Comparison of ENCODE assay signal across 9 cellular contexts in the genomic region with DNA sequence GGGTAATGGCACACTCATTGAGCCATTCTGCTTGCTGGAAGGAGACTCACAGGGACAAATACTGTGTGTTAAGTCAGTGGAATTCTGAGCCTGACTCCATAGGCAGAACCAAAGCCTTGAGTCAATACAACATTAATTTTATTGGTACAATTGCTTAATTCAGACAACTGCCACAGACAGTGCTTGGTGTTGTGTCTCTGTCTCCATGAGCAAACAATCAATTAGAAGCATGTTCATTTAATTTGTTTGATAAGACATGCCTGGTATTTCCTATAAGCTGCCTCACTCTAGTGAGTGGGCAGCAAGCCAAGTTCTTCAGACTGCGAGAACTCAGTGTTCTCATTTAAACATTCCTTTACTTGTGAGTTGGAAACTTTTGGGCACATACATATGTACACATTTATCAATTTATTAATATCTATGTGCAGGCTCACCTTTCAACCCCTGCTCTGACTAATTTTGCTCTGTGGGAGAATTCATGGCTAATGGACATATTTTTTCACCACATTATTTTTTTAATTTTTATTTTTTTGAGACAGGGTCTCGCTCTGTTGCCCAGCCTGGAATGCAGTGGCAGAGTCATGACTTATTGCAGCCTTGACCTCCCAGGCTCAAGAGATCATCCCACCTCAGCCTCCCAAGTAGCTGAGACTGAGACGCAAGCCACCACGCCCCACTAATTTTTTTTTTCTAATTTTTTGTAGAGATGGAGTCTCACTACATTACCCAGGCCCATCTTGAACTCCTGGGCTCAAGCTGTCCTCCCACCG. TPM values are rescaled to one million over a fixed set of nuclear protein-coding genes. Genes with fewer than 3 reads are reported as not detected.
A peak's percentile ranks its signal among the peaks of the same experiment; 100 is the strongest.
DNase-seq lines count a peak whose midpoint lies in the region; ATAC-seq and TF ChIP-seq lines count a peak whose summit lies in the region.
"Had no signal": no experiment of that assay in that cellular context is flagged by ENCODE, and none has a peak within 500 bp of the region (broad histone marks: within the 10 kb centered on the region; RNA-seq: fewer than 3 reads in every experiment).

No MANE protein-coding gene starts in this region.

- H3K36me3 ChIP-seq in testis (ENCODE audit: low read depth, missing control alignments), result no peaks in the 10 kb centered on the region
- H3K36me3 ChIP-seq: pancreas had no signal

- no peak overlapping the region for H3K4me3 ChIP-seq in testis
- H3K4me3 ChIP-seq: pancreas had no signal

- no peak for ATAC-seq in GM18511 (IDR thresholded peaks at IDR 0.05; ENCODE audit: unreplicated experiment)
- no peak for ATAC-seq in GM19351 (IDR thresholded peaks at IDR 0.05; ENCODE audit: unreplicated experiment)
- ATAC-seq: pancreas had no signal

- intact Hi-C loops in testis (cut with DNase I; ENCODE audit: low total_unique reads), result no loop called here

- DNase-seq in NCI-H146 (lab: John Stamatoyannopoulos, UW) (peak; percentile 54), NCI-H146 treated with DMSO at 0.1 percent for 48 hours (lab: John Stamatoyannopoulos, UW; ENCODE audit: unreplicated experiment) (no peak), amniotic epithelial cell (ENCODE audit: low read depth) (peak; percentile 76), hepatic stellate cell (ENCODE audit: low spot score) (peak; percentile 25), testis (peak; percentile 61), SHP77 treated with DMSO at 0.1 percent for 48 hours (lab: John Stamatoyannopoulos, UW) (no peak)

- WGBS in testis, 2 donors, result 35 to 57% methylated on average over 5 of the region's 5 CpGs

- H3K4me1 ChIP-seq in testis, result peaks cover 17% of the 10 kb centered on the region

- no peak for TF ChIP-seq CTCF in testis (IDR thresholded peaks at IDR 0.05)

- no peak for TF ChIP-seq POLR2A in testis (IDR thresholded peaks at IDR 0.05)

- H3K9me3 ChIP-seq in testis, result no peaks in the 10 kb centered on the region
- H3K9me3 ChIP-seq: pancreas had no signal

- peak overlapping the region in 1 of 2 donors; percentile 48 for H3K27ac ChIP-seq in testis

- no peaks in the 10 kb centered on the region for H3K27me3 ChIP-seq in testis
- H3K27me3 ChIP-seq: pancreas had no signal

RNA-seq across cellular contexts. Expression of gene SRSF10, which starts 4.5 kb away (rescaled TPM):
- total RNA-seq in testis, result 100 to 1,000 TPM; 124 to 141 TPM
- polyA plus RNA-seq in testis (ENCODE audit: insufficient read depth, low read depth, low replicate concordance), result 113 TPM

RNA-seq across cellular contexts. Expression of gene PNRC2, which starts 25.0 kb away (rescaled TPM):
- total RNA-seq in testis, result 10 to 100 TPM; 61.5 to 68.1 TPM
- 57.7 TPM for polyA plus RNA-seq in testis (ENCODE audit: insufficient read depth, low read depth, low replicate concordance)

Comparison
In these comparisons a context has a peak if more than half of its experiments do, and no peak if none do; other contexts are left out.
1. DNase-seq: peak in NCI-H146 (single experiment), amniotic epithelial cell (single experiment), hepatic stellate cell (single experiment) and testis (single experiment); none in NCI-H146 treated with DMSO at 0.1 percent for 48 hours (single experiment) and SHP77 treated with DMSO at 0.1 percent for 48 hours (single experiment).